In the genomic region with DNA sequence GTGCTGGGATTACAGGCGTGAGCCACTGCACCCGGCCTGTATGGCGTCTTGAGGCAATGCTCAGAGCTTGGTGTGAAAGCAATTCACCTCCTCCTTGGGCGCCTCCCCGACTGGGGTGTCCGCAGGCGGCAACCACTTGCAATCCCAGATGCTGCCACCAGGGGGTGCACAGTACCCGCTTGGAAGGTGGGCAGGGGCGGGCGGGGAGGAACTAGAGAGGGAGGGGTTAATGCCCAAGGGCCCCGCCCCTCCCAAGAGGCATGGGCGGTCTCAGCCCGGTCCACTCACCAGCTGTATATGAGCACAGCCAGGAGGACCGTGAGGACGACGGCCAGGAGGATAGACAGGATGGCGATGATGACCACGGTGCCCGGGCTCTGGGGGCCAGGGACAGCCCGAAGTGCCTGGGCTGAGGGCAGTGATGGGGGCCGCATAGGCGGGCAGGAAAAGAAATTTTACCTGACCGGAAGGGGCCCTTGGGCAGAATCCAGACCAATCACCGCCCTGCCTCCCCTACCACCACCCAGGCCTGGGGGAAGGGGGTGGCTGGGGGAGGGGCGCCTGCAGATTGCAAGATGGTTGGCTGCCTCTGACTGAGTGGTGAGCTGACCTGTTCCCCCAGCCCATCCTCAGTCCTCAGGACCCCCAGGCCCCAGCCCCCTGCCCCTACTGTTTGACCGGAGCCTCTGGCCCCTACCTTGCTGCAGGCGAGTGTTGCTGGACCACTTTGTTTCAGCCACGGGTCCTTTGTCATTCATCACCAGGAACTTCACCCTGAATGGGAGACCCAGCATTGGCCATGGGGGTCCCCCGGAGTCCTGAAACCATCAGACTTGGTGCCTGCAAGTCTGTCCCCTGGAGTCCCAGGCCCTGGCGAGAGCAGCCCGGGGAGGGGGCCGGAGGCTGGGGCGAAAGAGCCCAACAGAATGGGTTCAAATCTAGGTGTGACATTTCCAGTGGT, we compare ENCODE assay signal across 9 cellular contexts. TPM values are rescaled to one million over a fixed set of nuclear protein-coding genes. Genes with fewer than 3 reads are reported as not detected.
DNase-seq lines count a peak whose midpoint lies in the region; ATAC-seq, FAIRE-seq and TF ChIP-seq lines count a peak whose summit lies in the region.
"Not testable (repeated sequence)": the region's sequence is repeated elsewhere in the genome, so short reads cannot be mapped to it uniquely, and the experiment has no call there.
"Had no signal": no experiment of that assay in that cellular context is flagged by ENCODE, and none has a peak within 500 bp of the region (broad histone marks: within the 10 kb centered on the region; RNA-seq: fewer than 3 reads in every experiment).

No MANE protein-coding gene starts in this region.

- CTCF ChIA-PET in A549 (lab: Yijun Ruan, JAX), result not testable (repeated sequence)

- POLR2A ChIA-PET in A549 (lab: Yijun Ruan, JAX), result not testable (repeated sequence)

- H3K27me3 Mint-ChIP-seq in immature natural killer cell (ENCODE audit: low read depth in 3 of 3), result not testable (repeated sequence)

- ATAC-seq in A549, result peak; percentile 76 to 94
- peak; percentile 83 for ATAC-seq in GM18867 (IDR thresholded peaks at IDR 0.05; ENCODE audit: unreplicated experiment)
- ATAC-seq in HG03039 (IDR thresholded peaks at IDR 0.05; ENCODE audit: unreplicated experiment), result peak; percentile 68

- peak overlapping the region in 4 of 5 donors; percentile 54 to 62 (median 61) for H3K4me3 Mint-ChIP-seq in immature natural killer cell

- H3K27me3 ChIP-seq in spleen (replicated peaks in 1 of 7), result not testable (repeated sequence)

- TF ChIP-seq POLR2A in A549 (IDR thresholded peaks at IDR 0.05; ENCODE audit: low read length); spleen (IDR thresholded peaks at IDR 0.05): not testable (repeated sequence)

- peak overlapping the region; percentile 60 for H3K4me2 ChIP-seq in A549

- H3K27ac ChIP-seq in A549 (peak overlapping the region in 1 of 2 experiments; percentile 54; a peak in 2 of 6 replicates), spleen (peak overlapping the region in 2 of 8 donors; percentile 31 to 51)

- peak; percentile 63 to 84 for DNase-seq in A549 (ENCODE audit: low read depth in 1 of 2, low spot score in 1 of 2)
- DNase-seq in NCI-H526 treated with DMSO at 0.1 percent for 48 hours (lab: John Stamatoyannopoulos, UW), result peak; percentile 0
- peak; percentile 91 to 93 for DNase-seq in activated CD4-positive, alpha-beta T cell treated with anti-CD3 and anti-CD28 coated beads, Interleukin-2, amount 50 U/mL, for 48 hours
- DNase-seq in cerebellar cortex (ENCODE audit: low spot score), result peak; percentile 56
- DNase-seq in immature natural killer cell, result peak; percentile 32 to 81 (median 80)
- DNase-seq in spleen, result peak; percentile 93

- not testable (repeated sequence) for H3K9me3 ChIP-seq in A549, spleen

- not testable (repeated sequence) for H3K9me3 Mint-ChIP-seq in immature natural killer cell

- peak overlapping the region in 5 of 6 donors; percentile 61 to 88 (median 84) for H3K27ac Mint-ChIP-seq in immature natural killer cell

- not testable (repeated sequence) for FAIRE-seq in A549 (lab: Jason Lieb, UNC)

- TF ChIP-seq EP300 in A549 (IDR thresholded peaks at IDR 0.05), result not testable (repeated sequence)

- not testable (repeated sequence) for H3K36me3 Mint-ChIP-seq in immature natural killer cell

- not testable (repeated sequence) for H3K4me3 ChIP-seq in A549
- peak overlapping the region in 1 of 8 donors; percentile 48 for H3K4me3 ChIP-seq in spleen

- H3K36me3 ChIP-seq in spleen, result not testable (repeated sequence)

- peak; percentile 54 to 59 for TF ChIP-seq RAD21 in A549 (conservative IDR thresholded peaks at IDR 0.05 in 1 of 2, IDR thresholded peaks at IDR 0.05 in 1 of 2)

- WGBS in A549 (ENCODE audit: missing lambda C conversion rate), result 47% methylated on average over 16 of the region's 33 CpGs
- WGBS in spleen, 5 donors, result 20 to 50% (median 26%) methylated on average over 11 to 30 of the region's 33 CpGs

- intact Hi-C loops in spleen (cut with DNase I; ENCODE audit: low total_unique reads), result not testable (repeated sequence)

- not testable (repeated sequence) for H3K4me1 ChIP-seq in A549
- peaks cover 0 to 11% (median 6%) of the 10 kb centered on the region in 6 donors for H3K4me1 ChIP-seq in spleen

- TF ChIP-seq CTCF in A549 (IDR thresholded peaks at IDR 0.05), result peak; percentile 56
- peak in 8 of 11 experiments; percentile 36 to 88 (median 86) for TF ChIP-seq CTCF in spleen (IDR thresholded peaks at IDR 0.05 in 8 of 11, conservative IDR thresholded peaks at IDR 0.05 in 3 of 11)

- H3K4me1 Mint-ChIP-seq in immature natural killer cell, result not testable (repeated sequence)

TF ChIP-seq in A549, 52 proteins besides CTCF, POLR2A, EP300 and RAD21:
- TF ChIP-seq SMC3 (IDR thresholded peaks at IDR 0.05), result peak; percentile 34; the same call in 2 of the 3 replicates

RNA-seq across cellular contexts. Expression of a gene that starts 11.5 kb away (rescaled TPM):
- not detected in 2 replicates for polyA plus RNA-seq in A549 (2011; rRNA removed)
- not detected in 2 replicates for polyA plus RNA-seq in A549 (2012; cell fraction: cytosol; rRNA removed)
- not detected in 2 replicates for polyA plus RNA-seq in A549 (2012; cell fraction: nucleus; rRNA removed)
- not detected in 3 replicates for polyA plus RNA-seq in A549 (2017; fragmentation: RNase III; extraction: RNeasy Plus Mini Kit Qiagen cat#74134 plus additional on column Dnase treatment)
- polyA minus RNA-seq in A549 (2011; rRNA and poly(A)+ RNA removed), result not detected in 2 replicates
- polyA plus RNA-seq in immature natural killer cell, result under 1 TPM in 1 of 3 donors, not detected in 2; 0.22 TPM
- not detected for total RNA-seq in spleen
- not detected for polyA plus RNA-seq in spleen
- polyA plus RNA-seq: neural cell had no signal

RNA-seq across cellular contexts. Expression of a gene that starts 58.3 kb away (rescaled TPM):
- polyA plus RNA-seq in A549 (2011; rRNA removed) (41.8 and 41.9 TPM in 2 replicates), A549 (2017; fragmentation: RNase III; extraction: RNeasy Plus Mini Kit Qiagen cat#74134 plus additional on column Dnase treatment) (85.0 to 95.9 TPM (median 95.0 TPM) in 3 replicates), immature natural killer cell (100 to 1,000 TPM; 237 to 306 (median 285) TPM), spleen (100 to 1,000 TPM; 118 to 205 (median 134) TPM)
- 80.7 and 99.5 TPM in 2 replicates for polyA plus RNA-seq in A549 (2012; cell fraction: cytosol; rRNA removed)
- polyA plus RNA-seq in A549 (2012; cell fraction: nucleus; rRNA removed), result 97.5 and 115 TPM in 2 replicates
- polyA minus RNA-seq in A549 (2011; rRNA and poly(A)+ RNA removed), result 52.4 and 62.9 TPM in 2 replicates
- 100 to 1,000 TPM; 169 to 257 (median 210) TPM for total RNA-seq in spleen

RNA-seq across cellular contexts. Expression of a gene that starts 59.9 kb away (rescaled TPM):
- 14.0 and 17.6 TPM in 2 replicates for polyA plus RNA-seq in A549 (2011; rRNA removed)
- 11.8 and 13.2 TPM in 2 replicates for polyA plus RNA-seq in A549 (2012; cell fraction: cytosol; rRNA removed)
- 6.1 and 7.5 TPM in 2 replicates for polyA plus RNA-seq in A549 (2012; cell fraction: nucleus; rRNA removed)
- polyA plus RNA-seq in A549 (2017; fragmentation: RNase III; extraction: RNeasy Plus Mini Kit Qiagen cat#74134 plus additional on column Dnase treatment), result 7.9 to 9.0 TPM (median 8.4 TPM) in 3 replicates
- 25.5 and 30.1 TPM in 2 replicates for polyA minus RNA-seq in A549 (2011; rRNA and poly(A)+ RNA removed)
- 10 to 100 TPM in 2 of 3 donors, 1 to 10 TPM in 1; 6.2 to 11.5 (median 10.6) TPM for polyA plus RNA-seq in immature natural killer cell
- total RNA-seq in spleen, result 10 to 100 TPM; 12.3 to 19.5 (median 15.9) TPM
- 10 to 100 TPM in 1 of 3 donors, 1 to 10 TPM in 2; 8.2 to 12.8 (median 9.6) TPM for polyA plus RNA-seq in spleen

Comparison
In these comparisons a context has a peak if more than half of its experiments do, and no peak if none do; other contexts are left out.
1. DNase-seq: peak in every context shown above with its lines; median percentile 93 in spleen; 92 in activated CD4-positive, alpha-beta T cell treated with anti-CD3 and anti-CD28 coated beads, Interleukin-2, amount 50 U/mL, for 48 hours; 80 in immature natural killer cell; 74 in A549; 56 in cerebellar cortex; 0 in NCI-H526 treated with DMSO at 0.1 percent for 48 hours.